ENCODE assay signal across 15 cellular contexts in the genomic region with DNA sequence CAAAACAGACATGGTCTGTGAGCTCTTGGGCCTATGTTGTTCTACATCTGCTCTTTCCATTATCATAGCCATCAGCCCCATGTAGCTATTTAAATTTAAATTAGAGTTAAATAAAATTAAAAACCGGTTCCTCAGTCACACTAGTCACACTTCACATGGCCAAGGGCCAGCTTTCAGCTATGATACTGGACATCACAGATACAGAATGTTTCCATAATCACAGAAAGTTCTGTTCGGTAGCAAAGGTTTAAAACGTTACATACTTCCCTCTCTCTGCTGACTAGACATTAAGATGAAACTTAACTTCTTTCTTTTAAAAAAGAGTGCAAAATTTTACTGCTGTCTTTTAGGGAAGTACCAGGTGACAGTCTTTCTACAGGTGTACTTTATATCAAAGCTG. TPM values are rescaled to one million over a fixed set of nuclear protein-coding genes. Genes with fewer than 3 reads are reported as not detected.
A peak's percentile ranks its signal among the peaks of the same experiment; 100 is the strongest.
DNase-seq lines count a peak whose midpoint lies in the region; ATAC-seq and TF ChIP-seq lines count a peak whose summit lies in the region.
"Had no signal": no experiment of that assay in that cellular context is flagged by ENCODE, and none has a peak within 500 bp of the region (broad histone marks: within the 10 kb centered on the region; RNA-seq: fewer than 3 reads in every experiment).

No MANE protein-coding gene starts in this region.

- H3F3A ChIP-seq in SK-N-SH (replicated peaks; ENCODE audit: insufficient read depth) = peaks cover 9% of the 10 kb centered on the region

- no peak overlapping the region for H2AFZ ChIP-seq in SK-N-SH (ENCODE audit: low read depth)

- no peaks in the 10 kb centered on the region for H3K27me3 Mint-ChIP-seq in activated CD8-positive, alpha-beta T cell treated with anti-CD3 and anti-CD28 coated beads for 36 hours
- H3K27me3 Mint-ChIP-seq in activated CD8-positive, alpha-beta T cell treated with anti-CD3 and anti-CD28 coated beads, Interleukin-2, amount 10 ng/mL, durations not matched to agents 7 days and 5 days (ENCODE audit: low read depth) = no peaks in the 10 kb centered on the region
- no peaks in the 10 kb centered on the region for H3K27me3 Mint-ChIP-seq in CD4-positive, alpha-beta memory T cell
- H3K27me3 Mint-ChIP-seq in naive thymus-derived CD4-positive, alpha-beta T cell = no peaks in the 10 kb centered on the region

- H3K4me3 ChIP-seq in CD4-positive, alpha-beta memory T cell (ENCODE audit: low read length in 2 of 2) = no peak overlapping the region
- H3K4me3 ChIP-seq in SK-N-SH (ENCODE audit: low read depth in 2 of 2, low read length in 1 of 2) = no peak overlapping the region
- H3K4me3 ChIP-seq in naive thymus-derived CD4-positive, alpha-beta T cell (ENCODE audit: low read length) = no peak overlapping the region
- H3K4me3 ChIP-seq: adrenal gland, lower lobe of right lung had no signal

- peak overlapping the region; percentile 42 for H3K27ac Mint-ChIP-seq in activated CD8-positive, alpha-beta T cell treated with anti-CD3 and anti-CD28 coated beads for 36 hours
- no peak overlapping the region for H3K27ac Mint-ChIP-seq in activated CD8-positive, alpha-beta T cell treated with anti-CD3 and anti-CD28 coated beads, Interleukin-2, amount 10 ng/mL, durations not matched to agents 7 days and 5 days
- H3K27ac Mint-ChIP-seq in CD4-positive, alpha-beta memory T cell = peak overlapping the region in 5 of 7 donors; percentile 52 to 84 (median 79)
- peak overlapping the region in 7 of 9 donors; percentile 17 to 90 (median 59) for H3K27ac Mint-ChIP-seq in naive thymus-derived CD4-positive, alpha-beta T cell

- H3K9me2 ChIP-seq in SK-N-SH = no peaks in the 10 kb centered on the region

- no peak for TF ChIP-seq RAD21 in SK-N-SH (IDR thresholded peaks at IDR 0.05; ENCODE audit: low read length)

- intact Hi-C loops in activated CD8-positive, alpha-beta T cell treated with anti-CD3 and anti-CD28 coated beads for 36 hours (cut with micrococcal nuclease) = no loop called here
- intact Hi-C loops in CD4-positive, alpha-beta memory T cell (cut with micrococcal nuclease) = no loop called here
- intact Hi-C loops in naive thymus-derived CD4-positive, alpha-beta T cell (cut with micrococcal nuclease) = loop anchor here (1.0 to 5.0 kb wide), 3 partner anchors 9 to 1327 kb away; no protein-coding TSS in a partner anchor

- H3K9ac ChIP-seq in SK-N-SH = no peak overlapping the region

- peaks cover 100% of the 10 kb centered on the region for H3K79me2 ChIP-seq in SK-N-SH (ENCODE audit: insufficient read depth)

- WGBS in SK-N-SH (ENCODE audit: low lambda C conversion rate) = 64% methylated on average over 3 of the region's 3 CpGs

- no peaks in the 10 kb centered on the region for H3K27me3 ChIP-seq in CD4-positive, alpha-beta memory T cell (ENCODE audit: insufficient read depth, low read length)
- H3K27me3 ChIP-seq in SK-N-SH (ENCODE audit: insufficient read depth) = no peaks in the 10 kb centered on the region
- no peaks in the 10 kb centered on the region for H3K27me3 ChIP-seq in naive thymus-derived CD4-positive, alpha-beta T cell (ENCODE audit: control insufficient read depth in 2 of 2, insufficient read depth in 2 of 2, low read length in 2 of 2)
- H3K27me3 ChIP-seq: adrenal gland had no signal

- no peaks in the 10 kb centered on the region for H3K9me3 Mint-ChIP-seq in activated CD8-positive, alpha-beta T cell treated with anti-CD3 and anti-CD28 coated beads for 36 hours
- no peaks in the 10 kb centered on the region for H3K9me3 Mint-ChIP-seq in activated CD8-positive, alpha-beta T cell treated with anti-CD3 and anti-CD28 coated beads, Interleukin-2, amount 10 ng/mL, durations not matched to agents 7 days and 5 days (ENCODE audit: insufficient read depth)
- no peaks in the 10 kb centered on the region for H3K9me3 Mint-ChIP-seq in CD4-positive, alpha-beta memory T cell
- no peaks in the 10 kb centered on the region for H3K9me3 Mint-ChIP-seq in naive thymus-derived CD4-positive, alpha-beta T cell

- DNase-seq in activated CD8-positive, alpha-beta T cell treated with anti-CD3 and anti-CD28 coated beads for 36 hours = no peak
- DNase-seq in activated CD8-positive, alpha-beta T cell treated with anti-CD3 and anti-CD28 coated beads, Interleukin-2, amount 10 ng/mL, durations not matched to agents 7 days and 5 days = no peak
- DNase-seq in CD4-positive, alpha-beta memory T cell = no peak
- DNase-seq in SK-N-SH = peak; percentile 28
- DNase-seq in naive thymus-derived CD4-positive, alpha-beta T cell = no peak
- no peak for DNase-seq in NCI-H446 treated with DMSO at 0.1 percent for 48 hours (lab: John Stamatoyannopoulos, UW)
- no peak for DNase-seq in NCI-H1417 (lab: John Stamatoyannopoulos, UW)
- DNase-seq: activated T-cell treated with anti-CD3 and anti-CD28 coated beads, Interleukin-2, amount 50 U/mL, for 1 hour; adrenal gland; effector CD8-positive, alpha-beta T cell; lower lobe of right lung; NCI-H1092; NCI-H774; stimulated activated CD4-positive, alpha-beta T cell treated with anti-CD3 and anti-CD28 coated beads, Interleukin-4, amount 100 ng/mL, for 1 hour had no signal

- H3K27ac ChIP-seq in CD4-positive, alpha-beta memory T cell (ENCODE audit: low read depth, low read length) = no peak overlapping the region
- no peak overlapping the region for H3K27ac ChIP-seq in SK-N-SH (ENCODE audit: low read depth in 2 of 2, low read length in 1 of 2)
- no peak overlapping the region for H3K27ac ChIP-seq in naive thymus-derived CD4-positive, alpha-beta T cell (ENCODE audit: low read depth, low read length)
- H3K27ac ChIP-seq: adrenal gland, lower lobe of right lung had no signal

- H3K4me1 ChIP-seq in CD4-positive, alpha-beta memory T cell (ENCODE audit: insufficient read depth, low read length) = peaks cover 67% of the 10 kb centered on the region
- no peaks in the 10 kb centered on the region for H3K4me1 ChIP-seq in SK-N-SH (ENCODE audit: control insufficient read depth in 1 of 2, insufficient read depth in 2 of 2, low read depth in 1 of 2, low read length in 1 of 2)
- peaks cover 28 to 54% of the 10 kb centered on the region in 2 donors for H3K4me1 ChIP-seq in naive thymus-derived CD4-positive, alpha-beta T cell (ENCODE audit: control insufficient read depth in 2 of 2, insufficient read depth in 2 of 2, low read length in 2 of 2)

- CTCF ChIA-PET in activated CD8-positive, alpha-beta T cell treated with anti-CD3 and anti-CD28 coated beads for 36 hours (lab: Charles Lee) = interaction anchor here (1.0 to 1.4 kb wide), 3 partner anchors 11 to 203 kb away, joined by 3 to 6 read pairs (median 3); no protein-coding TSS in a partner anchor
- CTCF ChIA-PET in activated CD8-positive, alpha-beta T cell treated with anti-CD3 and anti-CD28 coated beads, Interleukin-2, amount 10 ng/mL, durations not matched to agents 7 days and 5 days (lab: Charles Lee) = interaction anchor here (0.8 to 1.6 kb wide), 4 partner anchors 8 to 364 kb away, joined by 3 to 5 read pairs (median 4); no protein-coding TSS in a partner anchor
- CTCF ChIA-PET in CD4-positive, alpha-beta memory T cell (lab: Charles Lee; ENCODE audit: partially characterized antibody) = interaction anchor here (0.5 to 1.4 kb wide), 4 partner anchors 9 to 365 kb away, joined by 3 to 5 read pairs (median 4); no protein-coding TSS in a partner anchor
- CTCF ChIA-PET in SK-N-SH (lab: Yijun Ruan, JAX) = interaction anchor here (1.0 to 1.8 kb wide), 5 partner anchors 11 to 204 kb away, joined by 3 to 6 read pairs (median 4); no protein-coding TSS in a partner anchor
- CTCF ChIA-PET in naive thymus-derived CD4-positive, alpha-beta T cell (lab: Charles Lee) = no interaction called here

- H4K20me1 ChIP-seq in SK-N-SH (ENCODE audit: insufficient read depth) = peaks cover 90% of the 10 kb centered on the region

- no peaks in the 10 kb centered on the region for H3K9me3 ChIP-seq in CD4-positive, alpha-beta memory T cell (ENCODE audit: control insufficient read depth in 1 of 2, low read length in 2 of 2)
- H3K9me3 ChIP-seq in SK-N-SH = no peaks in the 10 kb centered on the region
- no peaks in the 10 kb centered on the region for H3K9me3 ChIP-seq in naive thymus-derived CD4-positive, alpha-beta T cell (ENCODE audit: control insufficient read depth in 2 of 3, low read length in 3 of 3)
- H3K9me3 ChIP-seq: adrenal gland, lower lobe of right lung had no signal

- ATAC-seq in activated CD8-positive, alpha-beta T cell treated with anti-CD3 and anti-CD28 coated beads for 36 hours = no peak
- ATAC-seq in activated CD8-positive, alpha-beta T cell treated with anti-CD3 and anti-CD28 coated beads, Interleukin-2, amount 10 ng/mL, durations not matched to agents 7 days and 5 days = no peak
- ATAC-seq in naive thymus-derived CD4-positive, alpha-beta T cell = peak; percentile 54
- ATAC-seq in GM18498 (IDR thresholded peaks at IDR 0.05; ENCODE audit: unreplicated experiment) = no peak

- TF ChIP-seq CTCF in activated CD8-positive, alpha-beta T cell treated with anti-CD3 and anti-CD28 coated beads for 36 hours (IDR thresholded peaks at IDR 0.05) = no peak
- no peak for TF ChIP-seq CTCF in SK-N-SH (IDR thresholded peaks at IDR 0.05)

- H3K4me1 Mint-ChIP-seq in activated CD8-positive, alpha-beta T cell treated with anti-CD3 and anti-CD28 coated beads for 36 hours (ENCODE audit: low read depth) = peaks cover 51% of the 10 kb centered on the region
- H3K4me1 Mint-ChIP-seq in activated CD8-positive, alpha-beta T cell treated with anti-CD3 and anti-CD28 coated beads, Interleukin-2, amount 10 ng/mL, durations not matched to agents 7 days and 5 days (ENCODE audit: low read depth) = peaks cover 32% of the 10 kb centered on the region
- peaks cover 36 to 64% (median 49%) of the 10 kb centered on the region in 4 donors for H3K4me1 Mint-ChIP-seq in CD4-positive, alpha-beta memory T cell
- peaks cover 41 to 77% (median 56%) of the 10 kb centered on the region in 7 donors for H3K4me1 Mint-ChIP-seq in naive thymus-derived CD4-positive, alpha-beta T cell

- peak in 1 of 2 experiments; percentile 29; a peak in 1 of 4 replicates for TF ChIP-seq EP300 in SK-N-SH (IDR thresholded peaks at IDR 0.05; ENCODE audit: borderline replicate concordance in 1 of 2, low read depth in 1 of 2, low read length in 1 of 2)

- no peaks in the 10 kb centered on the region for H3K36me3 ChIP-seq in CD4-positive, alpha-beta memory T cell (ENCODE audit: insufficient read depth, low read length)
- H3K36me3 ChIP-seq in SK-N-SH (replicated peaks in 1 of 2; ENCODE audit: control insufficient read depth in 1 of 2, insufficient read depth in 2 of 2, low read length in 1 of 2) = peaks cover 0 to 2% of the 10 kb centered on the region in 2 experiments
- H3K36me3 ChIP-seq in naive thymus-derived CD4-positive, alpha-beta T cell (ENCODE audit: control insufficient read depth in 2 of 3, insufficient read depth in 3 of 3, low read length in 3 of 3) = no peaks in the 10 kb centered on the region
- H3K36me3 ChIP-seq: adrenal gland, lower lobe of right lung had no signal

- no peaks in the 10 kb centered on the region for H3K36me3 Mint-ChIP-seq in activated CD8-positive, alpha-beta T cell treated with anti-CD3 and anti-CD28 coated beads for 36 hours (ENCODE audit: low read depth)
- no peaks in the 10 kb centered on the region for H3K36me3 Mint-ChIP-seq in activated CD8-positive, alpha-beta T cell treated with anti-CD3 and anti-CD28 coated beads, Interleukin-2, amount 10 ng/mL, durations not matched to agents 7 days and 5 days (ENCODE audit: low read depth)
- H3K36me3 Mint-ChIP-seq in CD4-positive, alpha-beta memory T cell = no peaks in the 10 kb centered on the region
- peaks cover 0 to 1% (median 0%) of the 10 kb centered on the region in 5 donors for H3K36me3 Mint-ChIP-seq in naive thymus-derived CD4-positive, alpha-beta T cell

- no peak overlapping the region for H3K4me3 Mint-ChIP-seq in activated CD8-positive, alpha-beta T cell treated with anti-CD3 and anti-CD28 coated beads for 36 hours
- H3K4me3 Mint-ChIP-seq in activated CD8-positive, alpha-beta T cell treated with anti-CD3 and anti-CD28 coated beads, Interleukin-2, amount 10 ng/mL, durations not matched to agents 7 days and 5 days = no peak overlapping the region
- H3K4me3 Mint-ChIP-seq in CD4-positive, alpha-beta memory T cell = peak overlapping the region in 4 of 8 donors; percentile 67 to 78 (median 76)
- H3K4me3 Mint-ChIP-seq in naive thymus-derived CD4-positive, alpha-beta T cell = peak overlapping the region in 9 of 10 donors; percentile 25 to 71 (median 60)

- no peak overlapping the region for H3K4me2 ChIP-seq in SK-N-SH

- POLR2A ChIA-PET in activated CD8-positive, alpha-beta T cell treated with anti-CD3 and anti-CD28 coated beads for 36 hours (lab: Charles Lee) = interaction anchor here (1.5 kb wide), 1 partner anchor 81 kb away, joined by 4 read pairs; no protein-coding TSS in a partner anchor
- POLR2A ChIA-PET in activated CD8-positive, alpha-beta T cell treated with anti-CD3 and anti-CD28 coated beads, Interleukin-2, amount 10 ng/mL, durations not matched to agents 7 days and 5 days (lab: Charles Lee) = interaction anchor here (1.3 kb wide), 1 partner anchor 43 kb away, joined by 4 read pairs; the partner anchor contains the start of gene SRPK2
- POLR2A ChIA-PET in CD4-positive, alpha-beta memory T cell (lab: Charles Lee; ENCODE audit: partially characterized antibody) = interaction anchor here (0.8 to 3.1 kb wide), 9 partner anchors 10 to 362 kb away, joined by 3 to 22 read pairs (median 5); partner anchors contain the start of genes KMT2E and SRPK2
- POLR2A ChIA-PET in SK-N-SH (lab: Yijun Ruan, JAX) = interaction anchor here (0.8 kb wide), 1 partner anchor 362 kb away, joined by 3 read pairs; no protein-coding TSS in a partner anchor
- POLR2A ChIA-PET in naive thymus-derived CD4-positive, alpha-beta T cell (lab: Charles Lee) = interaction anchor here (0.9 to 1.1 kb wide), 3 partner anchors 9 to 332 kb away, joined by 3 read pairs; no protein-coding TSS in a partner anchor

RNA-seq across cellular contexts. Expression of gene SRPK2, which starts 43.0 kb away (rescaled TPM):
- 10 to 100 TPM; 32.9 to 33.5 TPM for total RNA-seq in activated CD8-positive, alpha-beta T cell treated with anti-CD3 and anti-CD28 coated beads for 36 hours
- total RNA-seq in activated CD8-positive, alpha-beta T cell treated with anti-CD3 and anti-CD28 coated beads, Interleukin-2, amount 10 ng/mL, durations not matched to agents 7 days and 5 days = 10 to 100 TPM; 34.5 to 35.9 TPM
- 10 to 100 TPM; 54.7 to 55.2 TPM for total RNA-seq in CD4-positive, alpha-beta memory T cell
- polyA plus RNA-seq in CD4-positive, alpha-beta memory T cell = 10 to 100 TPM; 36.0 to 48.7 TPM
- 15.4 and 17.3 TPM in 2 replicates for polyA plus RNA-seq in SK-N-SH (2012; rRNA removed)
- polyA plus RNA-seq in SK-N-SH (2012; cell fraction: cytosol; rRNA removed) = 20.2 and 23.7 TPM in 2 replicates
- 23.0 and 33.9 TPM in 2 replicates for polyA plus RNA-seq in SK-N-SH (2012; cell fraction: nucleus; rRNA removed)
- total RNA-seq in naive thymus-derived CD4-positive, alpha-beta T cell = 10 to 100 TPM; 45.1 to 56.7 (median 46.8) TPM
- polyA plus RNA-seq in naive thymus-derived CD4-positive, alpha-beta T cell = 10 to 100 TPM; 40.2 to 52.8 TPM

Comparison
In these comparisons a context has a peak if more than half of its experiments do, and no peak if none do; other contexts are left out.
1. H3K4me3 Mint-ChIP-seq: peak in naive thymus-derived CD4-positive, alpha-beta T cell (9 of 10); none in activated CD8-positive, alpha-beta T cell treated with anti-CD3 and anti-CD28 coated beads for 36 hours (single experiment) and activated CD8-positive, alpha-beta T cell treated with anti-CD3 and anti-CD28 coated beads, Interleukin-2, amount 10 ng/mL, durations not matched to agents 7 days and 5 days (single experiment).
2. intact Hi-C loops: an anchor here in naive thymus-derived CD4-positive, alpha-beta T cell (1.0 to 5.0 kb wide); none called in activated CD8-positive, alpha-beta T cell treated with anti-CD3 and anti-CD28 coated beads for 36 hours and CD4-positive, alpha-beta memory T cell.